Comparison of ENCODE assay signal across 19 cellular contexts in the genomic region with DNA sequence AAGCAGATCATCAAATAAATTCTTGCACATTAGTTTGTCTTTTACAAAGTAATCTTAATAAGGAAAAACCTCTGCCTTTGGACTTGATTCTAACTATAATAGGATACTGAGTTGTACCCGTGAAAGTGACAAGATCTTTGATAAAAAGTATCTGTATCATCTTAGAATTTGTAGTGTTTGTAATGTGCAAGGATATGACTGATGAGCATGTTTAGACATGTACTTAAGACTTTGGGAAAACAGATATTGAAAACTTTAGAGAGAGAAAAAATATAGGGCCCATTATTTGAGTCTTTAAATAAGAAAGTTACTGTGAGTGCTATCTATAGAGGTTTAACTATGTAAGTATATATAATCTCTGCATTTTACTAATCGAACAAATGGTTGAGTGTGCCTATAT. TPM values are rescaled to one million over a fixed set of nuclear protein-coding genes. Genes with fewer than 3 reads are reported as not detected.
DNase-seq lines count a peak whose midpoint lies in the region; ATAC-seq, FAIRE-seq and TF ChIP-seq lines count a peak whose summit lies in the region.
"Had no signal": no experiment of that assay in that cellular context is flagged by ENCODE, and none has a peak within 500 bp of the region (broad histone marks: within the 10 kb centered on the region; RNA-seq: fewer than 3 reads in every experiment).

No MANE protein-coding gene starts in this region.

- TF ChIP-seq POLR2A in HepG2 (IDR thresholded peaks at IDR 0.05; ENCODE audit: insufficient read depth in 1 of 2, low read depth in 2 of 2, low read length in 2 of 2) (no peak), right lobe of liver (IDR thresholded peaks at IDR 0.05) (no peak)

- peak; percentile 29; the same call in 1 of the 3 replicates for ATAC-seq in HepG2
- ATAC-seq in right lobe of liver = no peak
- ATAC-seq in GM18909 (IDR thresholded peaks at IDR 0.05; ENCODE audit: poor library complexity, unreplicated experiment) = no peak
- ATAC-seq: K562 had no signal

- dilution Hi-C loops in keratinocyte (cut with MboI; ENCODE audit: extremely low pct_ligation_motif_present, low sequenced_read_pairs) = no loop called here

- CTCF ChIA-PET in HepG2 (lab: Yijun Ruan, JAX; ENCODE audit: low intra/inter-chr PET ratio, low total read pairs) = no interaction called here

- TF ChIP-seq RAD21 in HepG2 (CRISPR knock-in tag; IDR thresholded peaks at IDR 0.05) = no peak

- TF ChIP-seq EP300 in HepG2 (IDR thresholded peaks at IDR 0.05; ENCODE audit: low read depth in 2 of 2, low read length in 2 of 2) = no peak
- no peak for TF ChIP-seq EP300 in HepG2 (CRISPR knock-in tag; IDR thresholded peaks at IDR 0.05; ENCODE audit: borderline replicate concordance)

- H3K9ac ChIP-seq in HepG2 (ENCODE audit: insufficient read depth, low read depth, low read length) (peak overlapping the region; percentile 21; the same call in 1 of the 2 replicates), adipocyte (ENCODE audit: low read length) (peak overlapping the region; percentile 68), keratinocyte (ENCODE audit: control insufficient read depth, extremely low read depth, insufficient read depth, low read length) (no peak overlapping the region), kidney (ENCODE audit: low read length in 2 of 2) (no peak overlapping the region)
- H3K9ac ChIP-seq: BLaER1 treated with 17β-estradiol and CSF1 and Interleukin-3, amounts not matched to agents 10 nM and 100 nM had no signal

- H3K9me3 ChIP-seq in HepG2 (ENCODE audit: low read length) (no peaks in the 10 kb centered on the region), right lobe of liver (no peaks in the 10 kb centered on the region), adipocyte (ENCODE audit: control insufficient read depth, low read length) (no peaks in the 10 kb centered on the region), keratinocyte (ENCODE audit: control insufficient read depth, low read depth, low read length) (no peaks in the 10 kb centered on the region), kidney (ENCODE audit: control insufficient read depth in 1 of 2, low read length in 2 of 2) (no peaks in the 10 kb centered on the region)
- H3K9me3 ChIP-seq: BLaER1 treated with 17β-estradiol and CSF1 and Interleukin-3, amounts not matched to agents 10 nM and 100 nM; MG63 had no signal

- WGBS in HepG2 (ENCODE audit: low lambda C conversion rate) = 22% methylated on average over 2 of the region's 2 CpGs
- 78% methylated on average over 2 of the region's 2 CpGs for WGBS in right lobe of liver (ENCODE audit: insufficient coverage, low coverage, low lambda C conversion rate, missing lambda C conversion rate)

- H3K36me3 ChIP-seq in HepG2 (replicated peaks in 1 of 2; ENCODE audit: control insufficient read depth in 1 of 2, insufficient read depth in 2 of 2, low read length in 2 of 2) = no peaks in the 10 kb centered on the region
- no peaks in the 10 kb centered on the region for H3K36me3 ChIP-seq in right lobe of liver
- H3K36me3 ChIP-seq in adipocyte (ENCODE audit: control insufficient read depth, insufficient read depth, low read length, severe bottlenecking) = no peaks in the 10 kb centered on the region
- H3K36me3 ChIP-seq in keratinocyte (ENCODE audit: control insufficient read depth in 2 of 2, extremely low read depth in 1 of 2, insufficient read depth in 2 of 2, low read length in 2 of 2) = no peaks in the 10 kb centered on the region
- no peaks in the 10 kb centered on the region for H3K36me3 ChIP-seq in kidney (ENCODE audit: control insufficient read depth in 1 of 2, insufficient read depth in 2 of 2, low read length in 2 of 2)
- H3K36me3 ChIP-seq: BLaER1 treated with 17β-estradiol and CSF1 and Interleukin-3, amounts not matched to agents 10 nM and 100 nM; MG63 had no signal

- H3K4me1 ChIP-seq in HepG2 (ENCODE audit: insufficient read depth, low read length) (peaks cover 43% of the 10 kb centered on the region), right lobe of liver (no peaks in the 10 kb centered on the region), adipocyte (ENCODE audit: control insufficient read depth, insufficient read depth, low read length) (peaks cover 16% of the 10 kb centered on the region), keratinocyte (ENCODE audit: control insufficient read depth, extremely low read depth, insufficient read depth, low read length) (peaks cover 15% of the 10 kb centered on the region), kidney (ENCODE audit: control insufficient read depth in 1 of 2, insufficient read depth in 1 of 2, low read depth in 1 of 2, low read length in 2 of 2) (no peaks in the 10 kb centered on the region)

- H3K4me3 ChIP-seq in HepG2 (replicated peaks in 1 of 3; ENCODE audit: insufficient read depth in 1 of 3, low read depth in 2 of 3, low read length in 3 of 3) (peak overlapping the region in 2 of 3 experiments; percentile 7 to 8; a peak in 1 of 6 replicates), right lobe of liver (no peak overlapping the region), adipocyte (ENCODE audit: low read length) (no peak overlapping the region), keratinocyte (ENCODE audit: control insufficient read depth in 2 of 3, extremely low read depth in 1 of 3, insufficient read depth in 2 of 3, low read depth in 1 of 3, low read length in 3 of 3) (no peak overlapping the region), kidney (ENCODE audit: low read length in 2 of 2) (no peak overlapping the region)
- H3K4me3 ChIP-seq: BLaER1 treated with 17β-estradiol and CSF1 and Interleukin-3, amounts not matched to agents 10 nM and 100 nM; K562; MG63; PC-9 had no signal

- FAIRE-seq in HepG2 (lab: Jason Lieb, UNC) (no peak), keratinocyte (lab: Jason Lieb, UNC) (no peak), kidney (lab: Jason Lieb, UNC) (no peak)
- FAIRE-seq: G401.6, H54, K562 had no signal

- H3K4me2 ChIP-seq in HepG2 (ENCODE audit: low read depth, low read length) = peak overlapping the region; percentile 46
- H3K4me2 ChIP-seq in keratinocyte (ENCODE audit: control insufficient read depth, extremely low read depth, insufficient read depth, low read depth, low read length) = peak overlapping the region; percentile 41
- H3K4me2 ChIP-seq: BLaER1 treated with 17β-estradiol and CSF1 and Interleukin-3, amounts not matched to agents 10 nM and 100 nM had no signal

- DNase-seq in HepG2 (ENCODE audit: low spot score) (no peak), right lobe of liver (no peak), adipocyte (ENCODE audit: low read depth) (no peak), keratinocyte (ENCODE audit: low read depth, low spot score) (no peak), amniotic stem cell (lab: John Stamatoyannopoulos, UW) (no peak), kidney (no peak)
- DNase-seq: AML-193; CD4-positive, alpha-beta T cell; MG63; NCI-H1105 treated with DMSO at 0.1 percent for 48 hours; NCI-H2029; NCI-H526 treated with DMSO at 0.1 percent for 48 hours; Right ventricle myocardium superior had no signal

- peak overlapping the region; percentile 74 for H3K27ac ChIP-seq in HepG2 (ENCODE audit: extremely low read length, insufficient read depth, low read length)
- H3K27ac ChIP-seq in right lobe of liver = no peak overlapping the region
- no peak overlapping the region for H3K27ac ChIP-seq in keratinocyte (ENCODE audit: control insufficient read depth, insufficient read depth, low read length)
- H3K27ac ChIP-seq in kidney (ENCODE audit: low read depth in 2 of 2, low read length in 2 of 2) = no peak overlapping the region
- H3K27ac ChIP-seq: BLaER1 treated with 17β-estradiol and CSF1 and Interleukin-3, amounts not matched to agents 10 nM and 100 nM; PC-9 had no signal

- no peaks in the 10 kb centered on the region for H3K79me2 ChIP-seq in HepG2 (ENCODE audit: insufficient read depth, low read length)
- H3K79me2 ChIP-seq in keratinocyte (ENCODE audit: control insufficient read depth, insufficient read depth, low read length) = no peaks in the 10 kb centered on the region

- H3K9me1 ChIP-seq in keratinocyte (ENCODE audit: control insufficient read depth, extremely low read depth, insufficient read depth, low read length) = no peaks in the 10 kb centered on the region

- POLR2A ChIA-PET in HepG2 (lab: Yijun Ruan, JAX) = no interaction called here

- H3K27me3 ChIP-seq in HepG2 (ENCODE audit: control insufficient read depth in 1 of 2, insufficient read depth in 2 of 2, low read length in 2 of 2) = no peaks in the 10 kb centered on the region
- H3K27me3 ChIP-seq in right lobe of liver = no peaks in the 10 kb centered on the region
- H3K27me3 ChIP-seq in adipocyte (replicated peaks; ENCODE audit: control insufficient read depth, insufficient read depth, low read length) = no peaks in the 10 kb centered on the region
- H3K27me3 ChIP-seq in keratinocyte (ENCODE audit: control insufficient read depth, extremely low read depth, insufficient read depth, low read length) = no peaks in the 10 kb centered on the region
- H3K27me3 ChIP-seq: BLaER1 treated with 17β-estradiol and CSF1 and Interleukin-3, amounts not matched to agents 10 nM and 100 nM; MG63 had no signal

- no peak overlapping the region for H2AFZ ChIP-seq in HepG2 (ENCODE audit: low read length)
- peak overlapping the region; percentile 15 for H2AFZ ChIP-seq in keratinocyte (ENCODE audit: control insufficient read depth, low read length)
- H2AFZ ChIP-seq: PC-9 had no signal

- H4K20me1 ChIP-seq in HepG2 (ENCODE audit: insufficient read depth, low read length) (no peaks in the 10 kb centered on the region), keratinocyte (ENCODE audit: control insufficient read depth, extremely low read depth, insufficient read depth, low read length) (no peaks in the 10 kb centered on the region)
- H4K20me1 ChIP-seq: BLaER1 treated with 17β-estradiol and CSF1 and Interleukin-3, amounts not matched to agents 10 nM and 100 nM had no signal

- intact Hi-C loops in HepG2 (cut with micrococcal nuclease; ENCODE audit: unreplicated experiment) (loop anchor here (1.0 to 2.0 kb wide), 3 partner anchors 9 to 88 kb away; a partner anchor contains a TSS), right lobe of liver (cut with DNase I) (no loop called here), kidney (cut with DNase I) (no loop called here)

- in situ Hi-C loops in HepG2 (cut with HindIII; ENCODE audit: extremely low pct_ligation_motif_present, low pct_unique_long_range_greater_than_20kb) = no loop called here

- no peak for TF ChIP-seq CTCF in HepG2 (CRISPR knock-in tag; IDR thresholded peaks at IDR 0.05)
- TF ChIP-seq CTCF in right lobe of liver (IDR thresholded peaks at IDR 0.05) = no peak
- no peak for TF ChIP-seq CTCF in keratinocyte (optimal IDR thresholded peaks at IDR 0.05 in 1 of 3, IDR thresholded peaks at IDR 0.05 in 1 of 3, conservative IDR thresholded peaks at IDR 0.05 in 1 of 3; ENCODE audit: extremely low read depth in 1 of 3, insufficient read depth in 2 of 3, low read length in 3 of 3)
- TF ChIP-seq CTCF in kidney (IDR thresholded peaks at IDR 0.05; ENCODE audit: borderline replicate concordance, extremely low read depth, insufficient read depth) = no peak

- no TSS peak for BruUV-seq in HepG2 (replicated peaks; lab: Mats Ljungman, UMichigan)

RNA-seq across cellular contexts. Expression of a gene that starts 9.0 kb away (rescaled TPM):
- total RNA-seq in HepG2 (2016; rRNA removed; fragmentation: Illumina TruSeq; extraction: Trizol) = 88.9 and 137 TPM in 2 replicates
- total RNA-seq in HepG2 (2016; cell fraction: cytosol; rRNA removed; fragmentation: Illumina TruSeq; extraction: Trizol; ENCODE audit: low read depth) = 13.8 and 23.1 TPM in 2 replicates
- total RNA-seq in HepG2 (2016; cell fraction: insoluble cytoplasmic fraction; rRNA removed; fragmentation: Illumina TruSeq; extraction: Trizol) = 89.3 and 110 TPM in 2 replicates
- 53.8 and 64.4 TPM in 2 replicates for total RNA-seq in HepG2 (2016; cell fraction: membrane; rRNA removed; fragmentation: Illumina TruSeq; extraction: Trizol)
- total RNA-seq in HepG2 (2016; cell fraction: nucleus; rRNA removed; fragmentation: Illumina TruSeq; extraction: Trizol) = 114 and 120 TPM in 2 replicates
- 29.8 and 36.6 TPM in 2 replicates for polyA plus RNA-seq in HepG2 (2011; rRNA removed)
- polyA plus RNA-seq in HepG2 (2011; cell fraction: cytosol; rRNA removed) = 22.7 and 40.1 TPM in 2 replicates
- polyA plus RNA-seq in HepG2 (2011; cell fraction: nucleus; rRNA removed) = 31.7 and 48.3 TPM in 2 replicates
- polyA plus RNA-seq in HepG2 (2012) = 28.2 and 36.9 TPM in 2 replicates
- 4.8 and 5.5 TPM in 2 replicates for polyA plus RNA-seq in HepG2 (2016; cell fraction: cytosol; fragmentation: Illumina TruSeq; extraction: Trizol; ENCODE audit: low read depth)
- polyA plus RNA-seq in HepG2 (2016; cell fraction: insoluble cytoplasmic fraction; fragmentation: Illumina TruSeq; extraction: Trizol; ENCODE audit: low read depth) = 68.6 and 71.6 TPM in 2 replicates
- polyA plus RNA-seq in HepG2 (2016; cell fraction: membrane; fragmentation: Illumina TruSeq; extraction: Trizol; ENCODE audit: low read depth) = 17.9 and 19.7 TPM in 2 replicates
- polyA plus RNA-seq in HepG2 (2016; cell fraction: nucleus; fragmentation: Illumina TruSeq; extraction: Trizol; ENCODE audit: insufficient read depth, low read depth) = 49.6 and 80.2 TPM in 2 replicates
- polyA minus RNA-seq in HepG2 (2011; rRNA and poly(A)+ RNA removed; ENCODE audit: low replicate concordance) = 29.8 and 153 TPM in 2 replicates
- 48.6 and 52.1 TPM in 2 replicates for polyA minus RNA-seq in HepG2 (2011; cell fraction: cytosol; rRNA and poly(A)+ RNA removed)
- 145 and 211 TPM in 2 replicates for polyA minus RNA-seq in HepG2 (2011; cell fraction: nucleus; rRNA and poly(A)+ RNA removed)
- total RNA-seq in right lobe of liver = 10 to 100 TPM; 12.2 to 27.9 (median 18.8) TPM
- polyA plus RNA-seq in keratinocyte = 11.6 to 15.0 TPM (median 11.7 TPM) in 3 replicates
- 5.6 TPM for polyA plus RNA-seq in keratinocyte (2011; ENCODE audit: low read depth)
- 5.9 and 12.2 TPM in 2 replicates for polyA plus RNA-seq in keratinocyte (2011; cell fraction: cytosol; rRNA removed)
- polyA plus RNA-seq in keratinocyte (2011; cell fraction: nucleus; rRNA removed) = 9.5 and 10.7 TPM in 2 replicates
- polyA plus RNA-seq in keratinocyte (2012; ENCODE audit: low replicate concordance) = 4.9 and 11.6 TPM in 2 replicates
- 16.2 to 25.3 TPM (median 19.9 TPM) in 3 replicates for polyA minus RNA-seq in keratinocyte
- polyA minus RNA-seq in keratinocyte (2011; cell fraction: cytosol; rRNA and poly(A)+ RNA removed) = 31.5 TPM
- 19.3 and 25.7 TPM in 2 replicates for polyA minus RNA-seq in keratinocyte (2011; cell fraction: nucleus; rRNA and poly(A)+ RNA removed)
- total RNA-seq in kidney = 24.6 TPM
- 12.0 TPM for polyA plus RNA-seq in kidney (ENCODE audit: insufficient read depth, low read depth, low replicate concordance)

Comparison
In these comparisons a context has a peak if more than half of its experiments do, and no peak if none do; other contexts are left out.
1. H3K4me3 ChIP-seq: peak in HepG2 (2 of 3); none in right lobe of liver (0 of 3), adipocyte (single experiment), keratinocyte (0 of 3) and kidney (0 of 2).
2. H3K9ac ChIP-seq: peak in HepG2 (single experiment) and adipocyte (single experiment); none in keratinocyte (single experiment) and kidney (0 of 2).